5 cellular contexts compared by ENCODE assay signal in genomic region chr5:842402-843221, GRCh38. TPM values are rescaled to one million over a fixed set of nuclear protein-coding genes. Genes with fewer than 3 reads are reported as not detected.
"Had no signal": no experiment of that assay in that cellular context is flagged by ENCODE, and none has a peak within 500 bp of the region (broad histone marks: within the 10 kb centered on the region; RNA-seq: fewer than 3 reads in every experiment).

No MANE protein-coding gene starts in this region.

RNA-seq across cellular contexts. Expression of gene ZDHHC11, which starts 8.2 kb away (rescaled TPM):
- polyA plus RNA-seq: immature natural killer cell had no signal

RNA-seq across cellular contexts. Expression of gene ZDHHC11B, which starts 58.1 kb away (rescaled TPM):
- total RNA-seq: dermis microvascular lymphatic vessel endothelial cell; myocyte; renal cortical epithelial cell; T-helper 1 cell treated with Interleukin-12 subunit alpha and Interleukin-12 subunit beta and Interleukin-4 antibody, amounts not matched to agents 30 ng/mL and 1 ng/mL, for 36 hours had no signal
- polyA plus RNA-seq: immature natural killer cell had no signal
